ENCODE assay signal across 6 cellular contexts in genomic region chr11:65559951-65560537, GRCh38. TPM values are rescaled to one million over a fixed set of nuclear protein-coding genes. Genes with fewer than 3 reads are reported as not detected.
DNase-seq lines count a peak whose midpoint lies in the region; ATAC-seq lines count a peak whose summit lies in the region.

No MANE protein-coding gene starts in this region.

- H3K4me3 Mint-ChIP-seq in immature natural killer cell: no peak overlapping the region

- peak overlapping the region; percentile 17 for H3K27ac ChIP-seq in SJSA1

- peaks cover 33 to 40% of the 10 kb centered on the region in 2 donors for H3K4me1 Mint-ChIP-seq in immature natural killer cell

- peaks cover 2 to 5% (median 4%) of the 10 kb centered on the region in 3 donors for H3K27me3 Mint-ChIP-seq in immature natural killer cell (ENCODE audit: low read depth in 3 of 3)

- peak overlapping the region in 4 of 6 donors; percentile 53 to 82 (median 76) for H3K27ac Mint-ChIP-seq in immature natural killer cell

- no peaks in the 10 kb centered on the region for H3K36me3 ChIP-seq in SJSA1

- no peaks in the 10 kb centered on the region for H3K27me3 ChIP-seq in SJSA1 (replicated peaks)

- ATAC-seq in HG03196 (IDR thresholded peaks at IDR 0.05; ENCODE audit: unreplicated experiment): no peak
- ATAC-seq in HG02678 (IDR thresholded peaks at IDR 0.05; ENCODE audit: unreplicated experiment): no peak

- H3K9me3 ChIP-seq in SJSA1 (replicated peaks): no peaks in the 10 kb centered on the region

- peaks cover 62% of the 10 kb centered on the region for H3K4me1 ChIP-seq in SJSA1 (replicated peaks)

- H3K9me3 Mint-ChIP-seq in immature natural killer cell: no peaks in the 10 kb centered on the region

- no peaks in the 10 kb centered on the region for H3K36me3 Mint-ChIP-seq in immature natural killer cell

- DNase-seq in EH (ENCODE audit: low read depth) (peak; percentile 71), SJSA1 (ENCODE audit: low read depth in 1 of 2, low spot score in 2 of 2) (peak; percentile 73 to 88), immature natural killer cell (no peak), GOT3 (lab: John Stamatoyannopoulos, UW) (no peak)

- no peak overlapping the region for H3K4me3 ChIP-seq in SJSA1

RNA-seq across cellular contexts. Expression of gene LTBP3, which starts 1.9 kb away (rescaled TPM):
- 22.9 and 52.0 TPM in 2 replicates for total RNA-seq in SJSA1 (2014; rRNA removed; shearing (Covaris generic))
- polyA plus RNA-seq in immature natural killer cell: 10 to 100 TPM in 2 of 3 donors, 1 to 10 TPM in 1; 3.3 to 21.0 (median 14.5) TPM

RNA-seq across cellular contexts. Expression of gene ZNRD2, which starts 10.2 kb away (rescaled TPM):
- total RNA-seq in SJSA1 (2014; rRNA removed; shearing (Covaris generic)): 109 and 111 TPM in 2 replicates
- polyA plus RNA-seq in immature natural killer cell: 100 to 1,000 TPM in 2 of 3 donors, 10 to 100 TPM in 1; 100.0 to 138 (median 117) TPM

RNA-seq across cellular contexts. Expression of gene FAM89B, which starts 12.3 kb away (rescaled TPM):
- 35.1 and 64.9 TPM in 2 replicates for total RNA-seq in SJSA1 (2014; rRNA removed; shearing (Covaris generic))
- polyA plus RNA-seq in immature natural killer cell: 100 to 1,000 TPM in 2 of 3 donors, 10 to 100 TPM in 1; 98.6 to 173 (median 158) TPM

RNA-seq across cellular contexts. Expression of gene EHBP1L1, which starts 15.8 kb away (rescaled TPM):
- total RNA-seq in SJSA1 (2014; rRNA removed; shearing (Covaris generic)): 103 and 107 TPM in 2 replicates
- 10 to 100 TPM; 14.8 to 19.3 (median 17.7) TPM for polyA plus RNA-seq in immature natural killer cell

RNA-seq across cellular contexts. Expression of gene SCYL1, which starts 35.2 kb away (rescaled TPM):
- total RNA-seq in SJSA1 (2014; rRNA removed; shearing (Covaris generic)): 103 and 130 TPM in 2 replicates
- polyA plus RNA-seq in immature natural killer cell: 10 to 100 TPM; 17.8 to 52.5 (median 23.3) TPM

Comparison
In these comparisons a context has a peak if more than half of its experiments do, and no peak if none do; other contexts are left out.
1. DNase-seq: peak in EH (single experiment) and SJSA1 (2 of 2); none in immature natural killer cell (0 of 3) and GOT3 (single experiment).